ENCODE assay signal across 7 cellular contexts in genomic region chr14:31953210-31953609, GRCh38.
"Had no signal": no experiment of that assay in that cellular context is flagged by ENCODE, and none has a peak within 500 bp of the region (broad histone marks: within the 10 kb centered on the region; RNA-seq: fewer than 3 reads in every experiment).

No MANE protein-coding gene starts in this region.

- H3K4me3 ChIP-seq: GM23338 had no signal

- DNase-seq: H9, HCEC 1CT, HFFc6, IMR-90, KBM-7 had no signal

- H3K4me2 ChIP-seq: GM23338 had no signal

- H3K27ac Mint-ChIP-seq: GM23338, HFFc6 had no signal

- H3K27ac ChIP-seq: HL-60 had no signal

- ATAC-seq: GM23338 had no signal

- H3K4me3 Mint-ChIP-seq: GM23338, H9, HFFc6 had no signal

- H2AFZ ChIP-seq: GM23338 had no signal

- H3K9me3 Mint-ChIP-seq: HFFc6 had no signal
